Comparison of ENCODE assay signal across 3 cellular contexts in genomic region chr17:40410082-40410481, GRCh38.
TF ChIP-seq lines count a peak whose summit lies in the region.

No MANE protein-coding gene starts in this region.

TF ChIP-seq in SK-N-SH, 30 proteins besides CTCF, POLR2A, EP300 and RAD21:
- TF ChIP-seq RCOR1 (IDR thresholded peaks at IDR 0.05; ENCODE audit: low read length): no peak
- no peak for TF ChIP-seq FOXJ3 (CRISPR knock-in tag; IDR thresholded peaks at IDR 0.05)
- no peak for TF ChIP-seq NFIC (IDR thresholded peaks at IDR 0.05; ENCODE audit: borderline replicate concordance)
- TF ChIP-seq TAF1 (IDR thresholded peaks at IDR 0.05; ENCODE audit: borderline replicate concordance, low read depth, low read length): no peak
- no peak for TF ChIP-seq SIN3A (IDR thresholded peaks at IDR 0.05; ENCODE audit: borderline replicate concordance, low read depth, low read length)

TF ChIP-seq in SK-N-SH treated with all-trans-retinoic acid at 6 μM for 48 hours, 23 proteins besides CTCF, POLR2A, EP300 and RAD21:
- TF ChIP-seq RARB (CRISPR knock-in tag; IDR thresholded peaks at IDR 0.05) (no peak), ARNTL (CRISPR knock-in tag; IDR thresholded peaks at IDR 0.05; ENCODE audit: borderline replicate concordance, low read depth) (no peak), PPARA (CRISPR knock-in tag; IDR thresholded peaks at IDR 0.05; ENCODE audit: borderline replicate concordance) (no peak), ISL1 (CRISPR knock-in tag; IDR thresholded peaks at IDR 0.05) (no peak), ZNF8 (CRISPR knock-in tag; IDR thresholded peaks at IDR 0.05) (no peak), GLIS3 (CRISPR knock-in tag; IDR thresholded peaks at IDR 0.05) (no peak), ZFP30 (CRISPR knock-in tag; IDR thresholded peaks at IDR 0.05) (no peak)

TF ChIP-seq in IMR-90, 13 proteins besides CTCF, POLR2A, EP300 and RAD21:
- TF ChIP-seq CEBPB (IDR thresholded peaks at IDR 0.05; ENCODE audit: low read depth, low read length) (no peak), NFE2L2 (IDR thresholded peaks at IDR 0.05; ENCODE audit: low read depth, low read length) (no peak), MAFK (IDR thresholded peaks at IDR 0.05; ENCODE audit: low read depth, low read length) (no peak), USF2 (IDR thresholded peaks at IDR 0.05; ENCODE audit: low read depth, low read length) (no peak)
- TF ChIP-seq, protein P1, sequence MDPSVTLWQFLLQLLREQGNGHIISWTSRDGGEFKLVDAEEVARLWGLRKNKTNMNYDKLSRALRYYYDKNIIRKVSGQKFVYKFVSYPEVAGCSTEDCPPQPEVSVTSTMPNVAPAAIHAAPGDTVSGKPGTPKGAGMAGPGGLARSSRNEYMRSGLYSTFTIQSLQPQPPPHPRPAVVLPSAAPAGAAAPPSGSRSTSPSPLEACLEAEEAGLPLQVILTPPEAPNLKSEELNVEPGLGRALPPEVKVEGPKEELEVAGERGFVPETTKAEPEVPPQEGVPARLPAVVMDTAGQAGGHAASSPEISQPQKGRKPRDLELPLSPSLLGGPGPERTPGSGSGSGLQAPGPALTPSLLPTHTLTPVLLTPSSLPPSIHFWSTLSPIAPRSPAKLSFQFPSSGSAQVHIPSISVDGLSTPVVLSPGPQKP (IDR thresholded peaks at IDR 0.05; ENCODE audit: borderline replicate concordance, low read depth, low read length): no peak
